ENCODE assay signal across 8 cellular contexts in genomic region chr21:45970674-45971486, GRCh38. TPM values are rescaled to one million over a fixed set of nuclear protein-coding genes. Genes with fewer than 3 reads are reported as not detected.
DNase-seq lines count a peak whose midpoint lies in the region; ATAC-seq and TF ChIP-seq lines count a peak whose summit lies in the region.

No MANE protein-coding gene starts in this region.

- WGBS in trophoblast cell (ENCODE audit: extremely low coverage, insufficient coverage, insufficient read length) = no CpG with 5 or more reads among the region's 21 CpGs

- no peak overlapping the region for H3K18ac ChIP-seq in trophoblast cell (ENCODE audit: low read length)

- H3K27ac ChIP-seq in trophoblast cell (ENCODE audit: low read depth, low read length) = no peak overlapping the region

- H3K9ac ChIP-seq in trophoblast cell (ENCODE audit: low read length) = no peak overlapping the region

- H3K27me3 ChIP-seq in trophoblast cell (ENCODE audit: insufficient read depth, low read length) = peaks cover 2% of the 10 kb centered on the region

- POLR2A ChIA-PET in GM10248 (lab: Yijun Ruan, JAX) = no interaction called here

- peaks cover 2% of the 10 kb centered on the region for H3K79me2 ChIP-seq in trophoblast cell (ENCODE audit: control insufficient read depth, insufficient read depth, low read length, poor library complexity)

- H3K23ac ChIP-seq in trophoblast cell (ENCODE audit: low read length) = no peak overlapping the region

- H3K79me1 ChIP-seq in trophoblast cell (ENCODE audit: low read length) = peaks cover 17% of the 10 kb centered on the region

- peak overlapping the region in 1 of 2 donors; percentile 20 for H3K4me3 ChIP-seq in foreskin fibroblast (ENCODE audit: low read depth in 1 of 2, low read length in 2 of 2)
- no peak overlapping the region for H3K4me3 ChIP-seq in trophoblast cell (ENCODE audit: low read depth, low read length)

- H3K9me3 ChIP-seq in trophoblast cell (ENCODE audit: insufficient read depth, low read depth, low read length) = no peaks in the 10 kb centered on the region

- H3K4ac ChIP-seq in trophoblast cell (ENCODE audit: low read depth, low read length) = no peak overlapping the region

- H2AFZ ChIP-seq in trophoblast cell (ENCODE audit: insufficient read depth, low read length, poor library complexity) = no peak overlapping the region

- no peak overlapping the region for H4K8ac ChIP-seq in trophoblast cell (ENCODE audit: low read depth, low read length)

- peak; percentile 74 for DNase-seq in GM10248 (ENCODE audit: extremely low spot score)
- DNase-seq in NAMALWA (ENCODE audit: low spot score) = peak; percentile 31
- DNase-seq in activated T-cell treated with anti-CD3 and anti-CD28 coated beads for 48 hours (ENCODE audit: low read depth) = peak; percentile 52
- peak in 1 of 2 donors; percentile 83 for DNase-seq in foreskin fibroblast
- peak in 1 of 2 donors; percentile 44 for DNase-seq in trophoblast cell
- no peak for DNase-seq in SKM-1 (lab: John Stamatoyannopoulos, UW; ENCODE audit: unreplicated experiment)

- H2AK5ac ChIP-seq in trophoblast cell (ENCODE audit: low read length) = peak overlapping the region; percentile 24

- H3K14ac ChIP-seq in trophoblast cell (ENCODE audit: low read length) = no peak overlapping the region

- peak overlapping the region; percentile 13 for H4K91ac ChIP-seq in trophoblast cell (ENCODE audit: low read depth, low read length)

- TF ChIP-seq CTCF in GM10248 (IDR thresholded peaks at IDR 0.05; ENCODE audit: control extremely low read depth, extremely low read depth, low read depth, missing control alignments) (peak; percentile 82), foreskin fibroblast (IDR thresholded peaks at IDR 0.05; ENCODE audit: low read depth, low read length) (peak; percentile 83)

- peak overlapping the region; percentile 14 for H2BK12ac ChIP-seq in trophoblast cell (ENCODE audit: low read length)

- no peak overlapping the region for H2BK120ac ChIP-seq in trophoblast cell (ENCODE audit: insufficient read depth, low read length, poor library complexity)

- no peaks in the 10 kb centered on the region for H3K36me3 ChIP-seq in trophoblast cell (ENCODE audit: control insufficient read depth in 1 of 2, insufficient read depth in 2 of 2, low read length in 2 of 2)

- no peak overlapping the region for H3K4me2 ChIP-seq in trophoblast cell (ENCODE audit: low read length)

- peaks cover 23 to 26% of the 10 kb centered on the region in 2 experiments for H3K4me1 ChIP-seq in trophoblast cell (ENCODE audit: control insufficient read depth in 1 of 2, insufficient read depth in 2 of 2, low read length in 2 of 2)

- CTCF ChIA-PET in GM10248 (lab: Yijun Ruan, JAX) = interaction anchor here (0.9 to 2.1 kb wide), 8 partner anchors 8 to 206 kb away, joined by 3 to 10 read pairs (median 4); no protein-coding TSS in a partner anchor

- no peak overlapping the region for H4K12ac ChIP-seq in trophoblast cell (ENCODE audit: low read depth, low read length)

- no peak for ATAC-seq in GM21786 (IDR thresholded peaks at IDR 0.05; ENCODE audit: unreplicated experiment)
- no peak for ATAC-seq in GM21576 (IDR thresholded peaks at IDR 0.05; ENCODE audit: unreplicated experiment)

- no peak overlapping the region for H2BK5ac ChIP-seq in trophoblast cell (ENCODE audit: low read depth, low read length, poor library complexity)

RNA-seq across cellular contexts. Expression of gene COL6A1, which starts 10.7 kb away (rescaled TPM):
- polyA plus RNA-seq in trophoblast cell (2013) = 53.0 and 55.7 TPM in 2 replicates
